Comparison of ENCODE assay signal across 1 cellular context in the genomic region with DNA sequence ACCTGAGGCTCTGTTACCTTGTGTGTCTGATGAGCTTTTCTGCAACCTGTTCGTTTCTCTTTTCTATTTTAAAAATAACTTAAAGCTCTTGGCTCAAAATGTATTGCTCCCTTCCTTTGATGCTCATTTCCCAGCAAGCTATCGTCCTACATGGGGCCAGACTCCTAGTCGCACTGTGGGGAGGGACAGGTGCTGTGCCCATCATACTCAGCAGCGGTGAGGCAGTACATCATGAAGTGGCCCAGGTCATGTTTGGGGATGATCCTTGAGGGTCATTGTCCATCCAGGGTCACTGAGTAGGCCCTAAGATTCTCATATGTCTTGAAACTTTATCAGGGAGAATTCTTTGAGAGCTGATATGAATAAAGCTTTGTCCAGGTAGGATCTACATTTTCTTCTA.
TF ChIP-seq lines count a peak whose summit lies in the region.

No MANE protein-coding gene starts in this region.

TF ChIP-seq in GM12878, 131 proteins besides CTCF, POLR2A, EP300 and RAD21:
- peak; percentile 27; the same call in 1 of the 2 replicates for TF ChIP-seq POLR2AphosphoS5 (IDR thresholded peaks at IDR 0.05; ENCODE audit: low read length)
- no peak for TF ChIP-seq HDGF (IDR thresholded peaks at IDR 0.05)
